9 cellular contexts compared by ENCODE assay signal in genomic region chr19:8578642-8579265, GRCh38. TPM values are rescaled to one million over a fixed set of nuclear protein-coding genes. Genes with fewer than 3 reads are reported as not detected.
A peak's percentile ranks its signal among the peaks of the same experiment; 100 is the strongest.
DNase-seq lines count a peak whose midpoint lies in the region; ATAC-seq and TF ChIP-seq lines count a peak whose summit lies in the region.
"Had no signal": no experiment of that assay in that cellular context is flagged by ENCODE, and none has a peak within 500 bp of the region (broad histone marks: within the 10 kb centered on the region; RNA-seq: fewer than 3 reads in every experiment).

No MANE protein-coding gene starts in this region.

- H3K27me3 Mint-ChIP-seq in activated naive CD4-positive, alpha-beta T cell treated with anti-CD3 and anti-CD28 coated beads, Interleukin-2, amount 50 U/mL, for 24 hours, result no peaks in the 10 kb centered on the region

- TF ChIP-seq CTCF in SU-DHL-6 (IDR thresholded peaks at IDR 0.05; ENCODE audit: insufficient read depth, low read length, poor library complexity, severe bottlenecking), result peak; percentile 94
- peak; percentile 75 for TF ChIP-seq CTCF in psoas muscle (IDR thresholded peaks at IDR 0.05)

- peak overlapping the region; percentile 75 for H3K4me3 Mint-ChIP-seq in activated naive CD4-positive, alpha-beta T cell treated with anti-CD3 and anti-CD28 coated beads, Interleukin-2, amount 50 U/mL, for 24 hours

- DNase-seq in COR-L47 (lab: John Stamatoyannopoulos, UW) (peak; percentile 17), HuH-7 (ENCODE audit: low spot score) (peak; percentile 75), Right ventricle myocardium inferior (ENCODE audit: missing footprints) (peak; percentile 84), psoas muscle (peak; percentile 78 to 80)

- H3K9me2 ChIP-seq in SU-DHL-6 (replicated peaks; ENCODE audit: insufficient read depth, low read length), result no peaks in the 10 kb centered on the region

- no peaks in the 10 kb centered on the region for H3K9me3 ChIP-seq in SU-DHL-6 (ENCODE audit: insufficient read depth, low read length)
- no peaks in the 10 kb centered on the region for H3K9me3 ChIP-seq in psoas muscle

- no peak overlapping the region for H3K27ac ChIP-seq in SU-DHL-6 (ENCODE audit: low read depth, low read length)
- H3K27ac ChIP-seq in psoas muscle, result no peak overlapping the region

- no peaks in the 10 kb centered on the region for H3K79me2 ChIP-seq in SU-DHL-6 (ENCODE audit: insufficient read depth, low read length)

- H3F3A ChIP-seq in SU-DHL-6 (ENCODE audit: insufficient read depth), result no peaks in the 10 kb centered on the region

- intact Hi-C loops in Right ventricle myocardium inferior (cut with DNase I) (loop anchor here (5.0 kb wide), 1 partner anchor 226 kb away; no protein-coding TSS in a partner anchor), psoas muscle (cut with DNase I) (loop anchor here in 1 of 2 donors (5.0 kb wide), 1 partner anchor 166 kb away; the partner anchor contains the start of gene MARCHF2)

- H3K4me1 ChIP-seq in psoas muscle, result no peaks in the 10 kb centered on the region

- H3K4me3 ChIP-seq in SU-DHL-6 (ENCODE audit: insufficient read depth, low read length, poor library complexity, severe bottlenecking) (no peak overlapping the region), psoas muscle (no peak overlapping the region)

- ATAC-seq in Right ventricle myocardium inferior (no peak), psoas muscle (peak in 2 of 4 donors; percentile 43 to 63), HG03432 (IDR thresholded peaks at IDR 0.05; ENCODE audit: unreplicated experiment) (no peak), GM18520 (IDR thresholded peaks at IDR 0.05; ENCODE audit: unreplicated experiment) (no peak)

- H2AFZ ChIP-seq in SU-DHL-6 (ENCODE audit: low read depth, low read length, severe bottlenecking), result no peak overlapping the region

- H4K20me1 ChIP-seq in SU-DHL-6 (ENCODE audit: low read depth, low read length), result no peaks in the 10 kb centered on the region

- H3K27me3 ChIP-seq in SU-DHL-6 (ENCODE audit: low read length) (no peaks in the 10 kb centered on the region), psoas muscle (ENCODE audit: insufficient read depth in 3 of 3, low read length in 2 of 3) (peaks cover 0 to 6% (median 4%) of the 10 kb centered on the region in 3 donors)

- peaks cover 53% of the 10 kb centered on the region for H3K4me1 Mint-ChIP-seq in activated naive CD4-positive, alpha-beta T cell treated with anti-CD3 and anti-CD28 coated beads, Interleukin-2, amount 50 U/mL, for 24 hours

- no peaks in the 10 kb centered on the region for H3K9me3 Mint-ChIP-seq in activated naive CD4-positive, alpha-beta T cell treated with anti-CD3 and anti-CD28 coated beads, Interleukin-2, amount 50 U/mL, for 24 hours

- no peak overlapping the region for H3K4me2 ChIP-seq in SU-DHL-6 (ENCODE audit: low read depth, low read length, poor library complexity, severe bottlenecking)

- no peak overlapping the region for H3K9ac ChIP-seq in SU-DHL-6 (ENCODE audit: low read length)

- peak overlapping the region; percentile 43 for H3K27ac Mint-ChIP-seq in activated naive CD4-positive, alpha-beta T cell treated with anti-CD3 and anti-CD28 coated beads, Interleukin-2, amount 50 U/mL, for 24 hours

- no peaks in the 10 kb centered on the region for H3K36me3 Mint-ChIP-seq in activated naive CD4-positive, alpha-beta T cell treated with anti-CD3 and anti-CD28 coated beads, Interleukin-2, amount 50 U/mL, for 24 hours

- 18 to 20% (median 19%) methylated on average over 17 of the region's 17 CpGs for WGBS in psoas muscle, 3 donors

- H3K36me3 ChIP-seq in SU-DHL-6 (ENCODE audit: low read length), result no peaks in the 10 kb centered on the region
- no peaks in the 10 kb centered on the region for H3K36me3 ChIP-seq in psoas muscle (ENCODE audit: insufficient read depth in 1 of 2, low read depth in 1 of 2)

RNA-seq across cellular contexts. Expression of gene MYO1F, which starts 1.5 kb away (rescaled TPM):
- 9.3 TPM for total RNA-seq in Right ventricle myocardium inferior
- 1 to 10 TPM; 3.5 to 6.3 (median 5.2) TPM for total RNA-seq in psoas muscle
- polyA plus RNA-seq in psoas muscle, result 1 to 10 TPM in 2 of 3 donors, under 1 TPM in 1; 1.00 to 1.0 (median 1.0) TPM

RNA-seq across cellular contexts. Expression of gene ADAMTS10, which starts 31.8 kb away (rescaled TPM):
- total RNA-seq in Right ventricle myocardium inferior, result 10.0 TPM
- total RNA-seq in psoas muscle, result 1 to 10 TPM; 1.9 to 8.2 (median 3.8) TPM
- 1 to 10 TPM; 3.4 to 3.8 (median 3.4) TPM for polyA plus RNA-seq in psoas muscle

RNA-seq across cellular contexts. Expression of gene NFILZ, which starts 51.7 kb away (rescaled TPM):
- not detected for total RNA-seq in Right ventricle myocardium inferior
- not detected for total RNA-seq in psoas muscle
- not detected for polyA plus RNA-seq in psoas muscle
- polyA plus RNA-seq: adipose tissue had no signal

Comparison
In these comparisons a context has a peak if more than half of its experiments do, and no peak if none do; other contexts are left out.
1. DNase-seq: peak in every context shown above with its lines; median percentile 84 in Right ventricle myocardium inferior; 79 in psoas muscle; 75 in HuH-7; 17 in COR-L47.